In genomic region chr4:128660361-128660964, GRCh38 we compare ENCODE assay signal across 15 cellular contexts.
A peak's percentile ranks its signal among the peaks of the same experiment; 100 is the strongest.
DNase-seq lines count a peak whose midpoint lies in the region; ATAC-seq and TF ChIP-seq lines count a peak whose summit lies in the region.
"Had no signal": no experiment of that assay in that cellular context is flagged by ENCODE, and none has a peak within 500 bp of the region (broad histone marks: within the 10 kb centered on the region; RNA-seq: fewer than 3 reads in every experiment).

No MANE protein-coding gene starts in this region.

- ATAC-seq in body of pancreas (peak; percentile 80), left ventricle myocardium superior (peak; percentile 94), GM18517 (IDR thresholded peaks at IDR 0.05; ENCODE audit: unreplicated experiment) (no peak)
- ATAC-seq: activated CD8-positive, alpha-beta memory T cell treated with anti-CD3 and anti-CD28 coated beads, Interleukin-2, amount 10 ng/mL, durations not matched to agents 7 days and 5 days had no signal

- peak; percentile 32 for DNase-seq in AG20443 (ENCODE audit: low spot score)
- peak in 3 of 4 donors; percentile 22 to 59 (median 23) for DNase-seq in body of pancreas
- DNase-seq in left ventricle myocardium superior = no peak
- peak; percentile 47 for DNase-seq in renal cortical epithelial cell (ENCODE audit: low read depth)
- DNase-seq in GM10248 (ENCODE audit: extremely low spot score) = no peak
- DNase-seq in NOMO-1 treated with DMSO at 0.1 percent for 48 hours (lab: John Stamatoyannopoulos, UW; ENCODE audit: unreplicated experiment) = no peak
- DNase-seq in ACHN = no peak
- DNase-seq: activated CD8-positive, alpha-beta memory T cell treated with anti-CD3 and anti-CD28 coated beads, Interleukin-2, amount 10 ng/mL, durations not matched to agents 7 days and 5 days; CD4-positive, CD25-positive, alpha-beta regulatory T cell; head of caudate nucleus; HFFc6; NCI-H1105; stimulated activated CD4-positive, alpha-beta T cell treated with anti-CD3 and anti-CD28 coated beads, Interleukin-4, amount 100 ng/mL, for 24 hours had no signal

- peak overlapping the region; percentile 57 to 70 (median 66) for H3K27ac ChIP-seq in body of pancreas
- H3K27ac ChIP-seq: cardiac muscle cell had no signal

- TF ChIP-seq CTCF in body of pancreas (IDR thresholded peaks at IDR 0.05) (no peak), GM10248 (IDR thresholded peaks at IDR 0.05; ENCODE audit: control extremely low read depth, extremely low read depth, low read depth, missing control alignments) (no peak)

- no peak overlapping the region for H3K4me3 ChIP-seq in body of pancreas
- H3K4me3 ChIP-seq: cardiac muscle cell had no signal

- H3K36me3 ChIP-seq in body of pancreas (replicated peaks in 1 of 2; ENCODE audit: insufficient read depth in 1 of 2, low read depth in 2 of 2) = no peaks in the 10 kb centered on the region
- H3K36me3 ChIP-seq: cardiac muscle cell had no signal

- CTCF ChIA-PET in GM10248 (lab: Yijun Ruan, JAX) = interaction anchor here (1.0 kb wide), 1 partner anchor 46 kb away, joined by 3 read pairs; no protein-coding TSS in a partner anchor

- H3K27me3 ChIP-seq in body of pancreas = no peaks in the 10 kb centered on the region

- peaks cover 42% of the 10 kb centered on the region for H3K4me1 ChIP-seq in body of pancreas

- 8 to 15% methylated on average over 1 of the region's 1 CpG for WGBS in body of pancreas, 2 donors

- no peak for TF ChIP-seq POLR2A in body of pancreas (IDR thresholded peaks at IDR 0.05)

- intact Hi-C loops in body of pancreas (cut with DNase I) = no loop called here
- intact Hi-C loops in left ventricle myocardium superior (cut with micrococcal nuclease) = no loop called here

- POLR2A ChIA-PET in GM10248 (lab: Yijun Ruan, JAX) = no interaction called here

- in situ Hi-C loops in ACHN (cut with HindIII; ENCODE audit: low pct_ligation_motif_present, low pct_unique_long_range_greater_than_20kb, low sequenced_read_pairs) = no loop called here

- H3K9me3 ChIP-seq in body of pancreas = no peaks in the 10 kb centered on the region

Comparison
In these comparisons a context has a peak if more than half of its experiments do, and no peak if none do; other contexts are left out.
1. DNase-seq: peak in AG20443 (single experiment), body of pancreas (3 of 4) and renal cortical epithelial cell (single experiment); none in left ventricle myocardium superior (single experiment), GM10248 (single experiment), NOMO-1 treated with DMSO at 0.1 percent for 48 hours (single experiment) and ACHN (single experiment).